In the genomic region with DNA sequence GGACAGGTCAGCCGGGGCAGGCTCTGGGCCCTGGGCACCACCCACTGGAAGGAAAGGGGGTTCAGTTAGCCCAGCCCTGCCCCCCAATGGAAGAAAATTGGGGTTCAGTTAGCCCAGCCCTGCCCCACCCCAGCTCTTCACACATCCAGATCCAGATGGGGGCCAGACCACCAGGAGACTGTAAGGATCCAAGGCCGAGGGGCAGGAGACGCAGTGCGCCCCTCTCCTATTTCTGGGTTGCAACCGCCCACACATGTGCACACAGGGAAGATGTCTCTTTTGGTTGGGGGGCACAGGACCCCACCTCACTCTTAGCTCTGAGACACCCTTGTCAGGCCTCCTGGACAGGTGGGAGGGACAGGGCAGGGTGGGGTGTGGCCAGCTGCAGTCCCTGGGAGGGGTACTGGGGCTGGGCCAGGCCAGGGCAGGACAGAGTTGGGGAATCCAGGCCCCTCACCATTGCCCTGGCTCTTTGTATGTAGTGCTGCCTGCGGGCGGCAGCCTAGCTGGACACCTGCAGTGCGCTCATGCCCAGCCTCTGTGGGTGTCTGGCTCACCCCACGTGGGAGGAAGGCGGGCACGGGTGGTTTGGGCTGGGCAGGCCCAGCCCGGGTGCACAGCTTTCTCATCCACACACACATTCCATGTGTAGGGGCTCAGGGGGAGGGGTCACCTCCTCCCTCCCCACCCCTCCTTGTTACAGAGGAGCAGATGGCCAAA, we compare ENCODE assay signal across 1 cellular context.
TF ChIP-seq lines count a peak whose summit lies in the region.

No MANE protein-coding gene starts in this region.

TF ChIP-seq in GM23338, 12 proteins besides CTCF, POLR2A, EP300 and RAD21 (continued from another document):
- TF ChIP-seq, protein P1, sequence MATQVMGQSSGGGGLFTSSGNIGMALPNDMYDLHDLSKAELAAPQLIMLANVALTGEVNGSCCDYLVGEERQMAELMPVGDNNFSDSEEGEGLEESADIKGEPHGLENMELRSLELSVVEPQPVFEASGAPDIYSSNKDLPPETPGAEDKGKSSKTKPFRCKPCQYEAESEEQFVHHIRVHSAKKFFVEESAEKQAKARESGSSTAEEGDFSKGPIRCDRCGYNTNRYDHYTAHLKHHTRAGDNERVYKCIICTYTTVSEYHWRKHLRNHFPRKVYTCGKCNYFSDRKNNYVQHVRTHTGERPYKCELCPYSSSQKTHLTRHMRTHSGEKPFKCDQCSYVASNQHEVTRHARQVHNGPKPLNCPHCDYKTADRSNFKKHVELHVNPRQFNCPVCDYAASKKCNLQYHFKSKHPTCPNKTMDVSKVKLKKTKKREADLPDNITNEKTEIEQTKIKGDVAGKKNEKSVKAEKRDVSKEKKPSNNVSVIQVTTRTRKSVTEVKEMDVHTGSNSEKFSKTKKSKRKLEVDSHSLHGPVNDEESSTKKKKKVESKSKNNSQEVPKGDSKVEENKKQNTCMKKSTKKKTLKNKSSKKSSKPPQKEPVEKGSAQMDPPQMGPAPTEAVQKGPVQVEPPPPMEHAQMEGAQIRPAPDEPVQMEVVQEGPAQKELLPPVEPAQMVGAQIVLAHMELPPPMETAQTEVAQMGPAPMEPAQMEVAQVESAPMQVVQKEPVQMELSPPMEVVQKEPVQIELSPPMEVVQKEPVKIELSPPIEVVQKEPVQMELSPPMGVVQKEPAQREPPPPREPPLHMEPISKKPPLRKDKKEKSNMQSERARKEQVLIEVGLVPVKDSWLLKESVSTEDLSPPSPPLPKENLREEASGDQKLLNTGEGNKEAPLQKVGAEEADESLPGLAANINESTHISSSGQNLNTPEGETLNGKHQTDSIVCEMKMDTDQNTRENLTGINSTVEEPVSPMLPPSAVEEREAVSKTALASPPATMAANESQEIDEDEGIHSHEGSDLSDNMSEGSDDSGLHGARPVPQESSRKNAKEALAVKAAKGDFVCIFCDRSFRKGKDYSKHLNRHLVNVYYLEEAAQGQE (IDR thresholded peaks at IDR 0.05; ENCODE audit: unreplicated experiment) = no peak
- TF ChIP-seq ZNF114 (CRISPR knock-in tag; IDR thresholded peaks at IDR 0.05) = no peak
TF ChIP-seq in GM23338: peak in this region for 0.
